24 cellular contexts compared by ENCODE assay signal in genomic region chr13:100291626-100292025, GRCh38.
DNase-seq lines count a peak whose midpoint lies in the region; ATAC-seq and TF ChIP-seq lines count a peak whose summit lies in the region.
"Had no signal": no experiment of that assay in that cellular context is flagged by ENCODE, and none has a peak within 500 bp of the region (broad histone marks: within the 10 kb centered on the region; RNA-seq: fewer than 3 reads in every experiment).

No MANE protein-coding gene starts in this region.

- no peaks in the 10 kb centered on the region for H3K4me1 Mint-ChIP-seq in effector memory CD8-positive, alpha-beta T cell (ENCODE audit: low read depth in 2 of 2)
- H3K4me1 Mint-ChIP-seq in progenitor cell of endocrine pancreas (ENCODE audit: low read depth) = peaks cover 4% of the 10 kb centered on the region

- no peaks in the 10 kb centered on the region for H3K9me3 Mint-ChIP-seq in effector memory CD8-positive, alpha-beta T cell
- no peaks in the 10 kb centered on the region for H3K9me3 Mint-ChIP-seq in progenitor cell of endocrine pancreas (ENCODE audit: low read depth)
- H3K9me3 Mint-ChIP-seq: IgD-negative memory B cell had no signal

- peak overlapping the region; percentile 36 to 47 for H3K27ac Mint-ChIP-seq in effector memory CD8-positive, alpha-beta T cell
- H3K27ac Mint-ChIP-seq in progenitor cell of endocrine pancreas = peak overlapping the region; percentile 25
- H3K27ac Mint-ChIP-seq: IgD-negative memory B cell had no signal

- H3K9me3 ChIP-seq in stomach = no peaks in the 10 kb centered on the region

- H3K36me3 Mint-ChIP-seq in effector memory CD8-positive, alpha-beta T cell (ENCODE audit: insufficient read depth) = peaks cover 3% of the 10 kb centered on the region
- no peaks in the 10 kb centered on the region for H3K36me3 Mint-ChIP-seq in progenitor cell of endocrine pancreas (ENCODE audit: insufficient read depth)

- TF ChIP-seq POLR2A in stomach (IDR thresholded peaks at IDR 0.05) = no peak

- 75 to 89% (median 84%) methylated on average over 2 of the region's 2 CpGs for WGBS in stomach, 5 donors

- DNase-seq in NCI-H2171 treated with DMSO at 0.1 percent for 48 hours (lab: John Stamatoyannopoulos, UW) (peak; percentile 12), NCI-H2171 (lab: John Stamatoyannopoulos, UW) (no peak), OCI-M1 (lab: John Stamatoyannopoulos, UW) (peak; percentile 25), progenitor cell of endocrine pancreas (ENCODE audit: low spot score, unreplicated experiment) (no peak), brain microvascular endothelial cell (no peak), stomach (no peak)
- DNase-seq in effector memory CD8-positive, alpha-beta T cell = no peak
- DNase-seq: 8988T; Calu3; GM23248; HCEC 1CT; MM.1S; NCI-H1048; NCI-H1417; NCI-H1694; NCI-H2029 treated with DMSO at 0.1 percent for 48 hours; NCI-H524 treated with DMSO at 0.1 percent for 48 hours; NCI-H82; NK-92 treated with Interleukin-12 subunit alpha and Interleukin-12 subunit beta, amount 100 ng/mL, for 24 hours; SHP77 had no signal

- H3K4me1 ChIP-seq in stomach = no peaks in the 10 kb centered on the region

- in situ Hi-C loops in brain microvascular endothelial cell (cut with HindIII; ENCODE audit: low pct_ligation_motif_present, low sequenced_read_pairs) = no loop called here

- intact Hi-C loops in stomach (cut with DNase I; ENCODE audit: low total_unique reads) = no loop called here

- H3K27ac ChIP-seq in brain microvascular endothelial cell = no peak overlapping the region
- no peak overlapping the region for H3K27ac ChIP-seq in stomach
- H3K27ac ChIP-seq: GM23248, KMS-11, RWPE1 had no signal

- H3K36me3 ChIP-seq in brain microvascular endothelial cell (replicated peaks) (no peaks in the 10 kb centered on the region), stomach (peaks cover 0 to 13% (median 6%) of the 10 kb centered on the region in 4 donors)

- H3K4me3 ChIP-seq in brain microvascular endothelial cell (ENCODE audit: low read depth, low read length) = no peak overlapping the region
- H3K4me3 ChIP-seq in stomach = no peak overlapping the region
- H3K4me3 ChIP-seq: GM23248 had no signal

- no peaks in the 10 kb centered on the region for H3K27me3 Mint-ChIP-seq in effector memory CD8-positive, alpha-beta T cell
- no peaks in the 10 kb centered on the region for H3K27me3 Mint-ChIP-seq in progenitor cell of endocrine pancreas
- H3K27me3 Mint-ChIP-seq: IgD-negative memory B cell had no signal

- H3K4me3 Mint-ChIP-seq in effector memory CD8-positive, alpha-beta T cell = no peak overlapping the region
- no peak overlapping the region for H3K4me3 Mint-ChIP-seq in progenitor cell of endocrine pancreas (ENCODE audit: low read depth)
- H3K4me3 Mint-ChIP-seq: IgD-negative memory B cell had no signal

- no peak for TF ChIP-seq EP300 in stomach (IDR thresholded peaks at IDR 0.05)

- TF ChIP-seq CTCF in progenitor cell of endocrine pancreas (IDR thresholded peaks at IDR 0.05; ENCODE audit: unreplicated experiment) (no peak), brain microvascular endothelial cell (IDR thresholded peaks at IDR 0.05; ENCODE audit: low read depth, low read length, missing control alignments) (no peak), stomach (IDR thresholded peaks at IDR 0.05) (no peak)

- H3K27me3 ChIP-seq in brain microvascular endothelial cell (replicated peaks) = no peaks in the 10 kb centered on the region
- H3K27me3 ChIP-seq in stomach = no peaks in the 10 kb centered on the region

- no peak for ATAC-seq in effector memory CD8-positive, alpha-beta T cell (replicated peaks)
- no peak for ATAC-seq in GM18519 (IDR thresholded peaks at IDR 0.05; ENCODE audit: low FRiP score, unreplicated experiment)

Comparison
In these comparisons a context has a peak if more than half of its experiments do, and no peak if none do; other contexts are left out.
1. DNase-seq: peak in NCI-H2171 treated with DMSO at 0.1 percent for 48 hours (single experiment) and OCI-M1 (single experiment); none in NCI-H2171 (single experiment), effector memory CD8-positive, alpha-beta T cell (0 of 3), progenitor cell of endocrine pancreas (single experiment), brain microvascular endothelial cell (single experiment) and stomach (single experiment).